ENCODE assay signal across 1 cellular context in genomic region chr16:29719063-29719462, GRCh38.
TF ChIP-seq lines count a peak whose summit lies in the region.

No MANE protein-coding gene starts in this region.

TF ChIP-seq in WTC11, 78 proteins besides CTCF, POLR2A, EP300 and RAD21 (continued from another document):
- TF ChIP-seq ZNF396 (CRISPR knock-in tag; IDR thresholded peaks at IDR 0.05; ENCODE audit: borderline replicate concordance) (no peak), CBFB (CRISPR knock-in tag; IDR thresholded peaks at IDR 0.05; ENCODE audit: low read depth) (no peak), NR3C1 (CRISPR knock-in tag; conservative IDR thresholded peaks at IDR 0.05; ENCODE audit: low read depth) (no peak), PRRX2 (CRISPR knock-in tag; IDR thresholded peaks at IDR 0.05) (no peak), ZNF232 (CRISPR knock-in tag; IDR thresholded peaks at IDR 0.05) (no peak), RORB (CRISPR knock-in tag; IDR thresholded peaks at IDR 0.05) (no peak), ZNF512 (CRISPR knock-in tag; IDR thresholded peaks at IDR 0.05; ENCODE audit: borderline replicate concordance) (no peak), ARID4B (CRISPR knock-in tag; IDR thresholded peaks at IDR 0.05; ENCODE audit: borderline replicate concordance) (no peak), CREM (CRISPR knock-in tag; IDR thresholded peaks at IDR 0.05) (no peak), HMGA2 (CRISPR knock-in tag; IDR thresholded peaks at IDR 0.05) (no peak), OVOL2 (CRISPR knock-in tag; IDR thresholded peaks at IDR 0.05; ENCODE audit: borderline replicate concordance) (no peak), ZNF219 (CRISPR knock-in tag; IDR thresholded peaks at IDR 0.05; ENCODE audit: borderline replicate concordance) (no peak), USF1 (CRISPR knock-in tag; IDR thresholded peaks at IDR 0.05) (no peak)
- TF ChIP-seq, protein P1, sequence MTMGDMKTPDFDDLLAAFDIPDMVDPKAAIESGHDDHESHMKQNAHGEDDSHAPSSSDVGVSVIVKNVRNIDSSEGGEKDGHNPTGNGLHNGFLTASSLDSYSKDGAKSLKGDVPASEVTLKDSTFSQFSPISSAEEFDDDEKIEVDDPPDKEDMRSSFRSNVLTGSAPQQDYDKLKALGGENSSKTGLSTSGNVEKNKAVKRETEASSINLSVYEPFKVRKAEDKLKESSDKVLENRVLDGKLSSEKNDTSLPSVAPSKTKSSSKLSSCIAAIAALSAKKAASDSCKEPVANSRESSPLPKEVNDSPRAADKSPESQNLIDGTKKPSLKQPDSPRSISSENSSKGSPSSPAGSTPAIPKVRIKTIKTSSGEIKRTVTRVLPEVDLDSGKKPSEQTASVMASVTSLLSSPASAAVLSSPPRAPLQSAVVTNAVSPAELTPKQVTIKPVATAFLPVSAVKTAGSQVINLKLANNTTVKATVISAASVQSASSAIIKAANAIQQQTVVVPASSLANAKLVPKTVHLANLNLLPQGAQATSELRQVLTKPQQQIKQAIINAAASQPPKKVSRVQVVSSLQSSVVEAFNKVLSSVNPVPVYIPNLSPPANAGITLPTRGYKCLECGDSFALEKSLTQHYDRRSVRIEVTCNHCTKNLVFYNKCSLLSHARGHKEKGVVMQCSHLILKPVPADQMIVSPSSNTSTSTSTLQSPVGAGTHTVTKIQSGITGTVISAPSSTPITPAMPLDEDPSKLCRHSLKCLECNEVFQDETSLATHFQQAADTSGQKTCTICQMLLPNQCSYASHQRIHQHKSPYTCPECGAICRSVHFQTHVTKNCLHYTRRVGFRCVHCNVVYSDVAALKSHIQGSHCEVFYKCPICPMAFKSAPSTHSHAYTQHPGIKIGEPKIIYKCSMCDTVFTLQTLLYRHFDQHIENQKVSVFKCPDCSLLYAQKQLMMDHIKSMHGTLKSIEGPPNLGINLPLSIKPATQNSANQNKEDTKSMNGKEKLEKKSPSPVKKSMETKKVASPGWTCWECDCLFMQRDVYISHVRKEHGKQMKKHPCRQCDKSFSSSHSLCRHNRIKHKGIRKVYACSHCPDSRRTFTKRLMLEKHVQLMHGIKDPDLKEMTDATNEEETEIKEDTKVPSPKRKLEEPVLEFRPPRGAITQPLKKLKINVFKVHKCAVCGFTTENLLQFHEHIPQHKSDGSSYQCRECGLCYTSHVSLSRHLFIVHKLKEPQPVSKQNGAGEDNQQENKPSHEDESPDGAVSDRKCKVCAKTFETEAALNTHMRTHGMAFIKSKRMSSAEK (CRISPR knock-in tag; IDR thresholded peaks at IDR 0.05; ENCODE audit: borderline replicate concordance) = no peak
- TF ChIP-seq, protein P2, sequence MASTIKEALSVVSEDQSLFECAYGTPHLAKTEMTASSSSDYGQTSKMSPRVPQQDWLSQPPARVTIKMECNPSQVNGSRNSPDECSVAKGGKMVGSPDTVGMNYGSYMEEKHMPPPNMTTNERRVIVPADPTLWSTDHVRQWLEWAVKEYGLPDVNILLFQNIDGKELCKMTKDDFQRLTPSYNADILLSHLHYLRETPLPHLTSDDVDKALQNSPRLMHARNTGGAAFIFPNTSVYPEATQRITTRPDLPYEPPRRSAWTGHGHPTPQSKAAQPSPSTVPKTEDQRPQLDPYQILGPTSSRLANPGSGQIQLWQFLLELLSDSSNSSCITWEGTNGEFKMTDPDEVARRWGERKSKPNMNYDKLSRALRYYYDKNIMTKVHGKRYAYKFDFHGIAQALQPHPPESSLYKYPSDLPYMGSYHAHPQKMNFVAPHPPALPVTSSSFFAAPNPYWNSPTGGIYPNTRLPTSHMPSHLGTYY (CRISPR knock-in tag; IDR thresholded peaks at IDR 0.05) = no peak
- TF ChIP-seq, protein P3, sequence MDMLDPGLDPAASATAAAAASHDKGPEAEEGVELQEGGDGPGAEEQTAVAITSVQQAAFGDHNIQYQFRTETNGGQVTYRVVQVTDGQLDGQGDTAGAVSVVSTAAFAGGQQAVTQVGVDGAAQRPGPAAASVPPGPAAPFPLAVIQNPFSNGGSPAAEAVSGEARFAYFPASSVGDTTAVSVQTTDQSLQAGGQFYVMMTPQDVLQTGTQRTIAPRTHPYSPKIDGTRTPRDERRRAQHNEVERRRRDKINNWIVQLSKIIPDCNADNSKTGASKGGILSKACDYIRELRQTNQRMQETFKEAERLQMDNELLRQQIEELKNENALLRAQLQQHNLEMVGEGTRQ (CRISPR knock-in tag; IDR thresholded peaks at IDR 0.05) = no peak
